ENCODE assay signal across 1 cellular context in the genomic region with DNA sequence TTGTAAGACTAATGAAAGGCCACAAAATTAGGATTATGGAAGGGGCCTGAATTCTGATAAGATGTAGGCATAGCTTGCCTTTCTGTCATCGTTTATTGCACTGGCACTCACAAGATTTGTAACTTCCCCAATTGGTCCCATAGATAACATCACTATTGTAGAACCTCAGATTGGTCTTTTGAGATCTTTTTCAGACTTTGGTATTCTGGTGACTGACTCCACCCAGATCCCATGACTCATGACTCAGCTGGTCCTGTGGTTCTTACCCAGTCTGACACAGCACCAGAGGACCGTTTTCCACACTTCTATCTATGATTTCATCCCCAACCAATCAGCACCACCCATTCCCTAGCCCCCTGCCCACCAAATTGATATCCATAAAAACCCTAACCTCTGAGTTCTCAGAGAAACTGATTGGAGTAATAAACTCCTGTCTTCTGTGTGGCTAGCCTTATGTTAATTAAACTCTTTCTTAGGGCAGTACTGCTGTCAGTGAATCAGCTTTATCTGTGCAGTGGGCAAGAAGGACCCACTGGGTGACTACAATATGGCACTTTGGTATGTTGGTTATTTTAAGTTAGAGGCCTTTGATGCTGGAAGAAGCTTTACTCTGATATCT.
TF ChIP-seq lines count a peak whose summit lies in the region.

No MANE protein-coding gene starts in this region.

TF ChIP-seq in K562, 482 proteins besides CTCF, POLR2A, EP300 and RAD21 (continued from another document and continues in another):
- TF ChIP-seq ZZZ3 (IDR thresholded peaks at IDR 0.05) (no peak), ZNF124 (CRISPR knock-in tag; IDR thresholded peaks at IDR 0.05) (no peak), ZNF75A (CRISPR knock-in tag; IDR thresholded peaks at IDR 0.05) (no peak), ZNF282 (CRISPR knock-in tag; IDR thresholded peaks at IDR 0.05) (no peak), C11orf30 (IDR thresholded peaks at IDR 0.05; ENCODE audit: low read depth) (peak; percentile 85), ZNF431 (CRISPR knock-in tag; IDR thresholded peaks at IDR 0.05) (no peak), ZNF561 (CRISPR knock-in tag; conservative IDR thresholded peaks at IDR 0.05) (no peak), SREBF1 (IDR thresholded peaks at IDR 0.05; ENCODE audit: borderline replicate concordance, low read depth, low read length) (no peak), CBFA2T2 (conservative IDR thresholded peaks at IDR 0.05) (0 out of 2 replicates have a peak, but pooled peaks have one; percentile 5), ATF1 (CRISPR knock-in tag; IDR thresholded peaks at IDR 0.05) (no peak), ATF1 (tag; IDR thresholded peaks at IDR 0.05) (peak; percentile 47), GATA2 (CRISPR knock-in tag; IDR thresholded peaks at IDR 0.05) (no peak), ILK (tag; IDR thresholded peaks at IDR 0.05; ENCODE audit: borderline replicate concordance, low read depth) (no peak), RB1 (IDR thresholded peaks at IDR 0.05; ENCODE audit: low read depth) (no peak), ZFP1 (CRISPR knock-in tag; IDR thresholded peaks at IDR 0.05) (no peak), ZNF23 (CRISPR knock-in tag; IDR thresholded peaks at IDR 0.05) (no peak), GTF2E2 (tag; IDR thresholded peaks at IDR 0.05) (no peak), SIX5 (IDR thresholded peaks at IDR 0.05; ENCODE audit: borderline replicate concordance in 1 of 2, insufficient read depth in 1 of 2, low read depth in 1 of 2, low read length in 2 of 2) (no peak), HDAC8 (tag; IDR thresholded peaks at IDR 0.05) (no peak), NCOR1 (IDR thresholded peaks at IDR 0.05) (no peak), HLTF (IDR thresholded peaks at IDR 0.05) (no peak), ZC3H11A (IDR thresholded peaks at IDR 0.05; ENCODE audit: low read depth, low read length) (no peak), RBM34 (IDR thresholded peaks at IDR 0.05; ENCODE audit: borderline replicate concordance, insufficient read depth, low read length) (no peak), CHD1 (IDR thresholded peaks at IDR 0.05; ENCODE audit: low read length) (no peak), EGR1 (conservative IDR thresholded peaks at IDR 0.05) (no peak), KAT2B (IDR thresholded peaks at IDR 0.05; ENCODE audit: low read depth, low read length) (no peak), CXXC5 (CRISPR knock-in tag; IDR thresholded peaks at IDR 0.05) (no peak), PCBP1 (IDR thresholded peaks at IDR 0.05; ENCODE audit: low read depth, low read length, poor library complexity, severe bottlenecking) (no peak), DACH1 (IDR thresholded peaks at IDR 0.05; ENCODE audit: partially characterized antibody) (peak; percentile 27), RBM22 (IDR thresholded peaks at IDR 0.05; ENCODE audit: low read depth, low read length, poor library complexity, severe bottlenecking) (no peak), SOX6 (IDR thresholded peaks at IDR 0.05) (peak; percentile 93), ZNF165 (CRISPR knock-in tag; IDR thresholded peaks at IDR 0.05; ENCODE audit: borderline replicate concordance) (no peak), ZNF584 (CRISPR knock-in tag; IDR thresholded peaks at IDR 0.05; ENCODE audit: low read depth) (no peak), CREBBP (IDR thresholded peaks at IDR 0.05; ENCODE audit: low read depth, low read length) (no peak), ZNF717 (CRISPR knock-in tag; IDR thresholded peaks at IDR 0.05) (no peak), BRD4 (IDR thresholded peaks at IDR 0.05) (no peak), SRSF7 (optimal IDR thresholded peaks at IDR 0.05; ENCODE audit: low read depth, low read length) (no peak), SMC3 (conservative IDR thresholded peaks at IDR 0.05; ENCODE audit: insufficient read depth, low read depth, low read length) (no peak), POLR2AphosphoS2 (IDR thresholded peaks at IDR 0.05; ENCODE audit: low read length) (no peak), FOXP1 (CRISPR knock-in tag; IDR thresholded peaks at IDR 0.05) (no peak), ZNF316 (IDR thresholded peaks at IDR 0.05) (peak; percentile 75), CAMTA2 (CRISPR knock-in tag; conservative IDR thresholded peaks at IDR 0.05) (no peak), ZNF224 (CRISPR knock-in tag; IDR thresholded peaks at IDR 0.05) (no peak), ZNF445 (CRISPR knock-in tag; IDR thresholded peaks at IDR 0.05; ENCODE audit: low read depth) (no peak), PYGO2 (tag; IDR thresholded peaks at IDR 0.05) (peak; percentile 52; the same call in 1 of the 2 replicates), GTF2F1 (IDR thresholded peaks at IDR 0.05; ENCODE audit: low read depth, low read length) (no peak)
- TF ChIP-seq, protein P1, sequence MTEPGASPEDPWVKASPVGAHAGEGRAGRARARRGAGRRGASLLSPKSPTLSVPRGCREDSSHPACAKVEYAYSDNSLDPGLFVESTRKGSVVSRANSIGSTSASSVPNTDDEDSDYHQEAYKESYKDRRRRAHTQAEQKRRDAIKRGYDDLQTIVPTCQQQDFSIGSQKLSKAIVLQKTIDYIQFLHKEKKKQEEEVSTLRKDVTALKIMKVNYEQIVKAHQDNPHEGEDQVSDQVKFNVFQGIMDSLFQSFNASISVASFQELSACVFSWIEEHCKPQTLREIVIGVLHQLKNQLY (CRISPR knock-in tag; conservative IDR thresholded peaks at IDR 0.05), result no peak
- TF ChIP-seq, protein P2, sequence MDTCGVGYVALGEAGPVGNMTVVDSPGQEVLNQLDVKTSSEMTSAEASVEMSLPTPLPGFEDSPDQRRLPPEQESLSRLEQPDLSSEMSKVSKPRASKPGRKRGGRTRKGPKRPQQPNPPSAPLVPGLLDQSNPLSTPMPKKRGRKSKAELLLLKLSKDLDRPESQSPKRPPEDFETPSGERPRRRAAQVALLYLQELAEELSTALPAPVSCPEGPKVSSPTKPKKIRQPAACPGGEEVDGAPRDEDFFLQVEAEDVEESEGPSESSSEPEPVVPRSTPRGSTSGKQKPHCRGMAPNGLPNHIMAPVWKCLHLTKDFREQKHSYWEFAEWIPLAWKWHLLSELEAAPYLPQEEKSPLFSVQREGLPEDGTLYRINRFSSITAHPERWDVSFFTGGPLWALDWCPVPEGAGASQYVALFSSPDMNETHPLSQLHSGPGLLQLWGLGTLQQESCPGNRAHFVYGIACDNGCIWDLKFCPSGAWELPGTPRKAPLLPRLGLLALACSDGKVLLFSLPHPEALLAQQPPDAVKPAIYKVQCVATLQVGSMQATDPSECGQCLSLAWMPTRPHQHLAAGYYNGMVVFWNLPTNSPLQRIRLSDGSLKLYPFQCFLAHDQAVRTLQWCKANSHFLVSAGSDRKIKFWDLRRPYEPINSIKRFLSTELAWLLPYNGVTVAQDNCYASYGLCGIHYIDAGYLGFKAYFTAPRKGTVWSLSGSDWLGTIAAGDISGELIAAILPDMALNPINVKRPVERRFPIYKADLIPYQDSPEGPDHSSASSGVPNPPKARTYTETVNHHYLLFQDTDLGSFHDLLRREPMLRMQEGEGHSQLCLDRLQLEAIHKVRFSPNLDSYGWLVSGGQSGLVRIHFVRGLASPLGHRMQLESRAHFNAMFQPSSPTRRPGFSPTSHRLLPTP (IDR thresholded peaks at IDR 0.05; ENCODE audit: borderline replicate concordance, extremely low read depth, insufficient read length), result no peak
- TF ChIP-seq, protein P3, sequence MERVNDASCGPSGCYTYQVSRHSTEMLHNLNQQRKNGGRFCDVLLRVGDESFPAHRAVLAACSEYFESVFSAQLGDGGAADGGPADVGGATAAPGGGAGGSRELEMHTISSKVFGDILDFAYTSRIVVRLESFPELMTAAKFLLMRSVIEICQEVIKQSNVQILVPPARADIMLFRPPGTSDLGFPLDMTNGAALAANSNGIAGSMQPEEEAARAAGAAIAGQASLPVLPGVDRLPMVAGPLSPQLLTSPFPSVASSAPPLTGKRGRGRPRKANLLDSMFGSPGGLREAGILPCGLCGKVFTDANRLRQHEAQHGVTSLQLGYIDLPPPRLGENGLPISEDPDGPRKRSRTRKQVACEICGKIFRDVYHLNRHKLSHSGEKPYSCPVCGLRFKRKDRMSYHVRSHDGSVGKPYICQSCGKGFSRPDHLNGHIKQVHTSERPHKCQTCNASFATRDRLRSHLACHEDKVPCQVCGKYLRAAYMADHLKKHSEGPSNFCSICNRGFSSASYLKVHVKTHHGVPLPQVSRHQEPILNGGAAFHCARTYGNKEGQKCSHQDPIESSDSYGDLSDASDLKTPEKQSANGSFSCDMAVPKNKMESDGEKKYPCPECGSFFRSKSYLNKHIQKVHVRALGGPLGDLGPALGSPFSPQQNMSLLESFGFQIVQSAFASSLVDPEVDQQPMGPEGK (CRISPR knock-in tag; IDR thresholded peaks at IDR 0.05; ENCODE audit: borderline replicate concordance), result no peak
- TF ChIP-seq, protein P4, sequence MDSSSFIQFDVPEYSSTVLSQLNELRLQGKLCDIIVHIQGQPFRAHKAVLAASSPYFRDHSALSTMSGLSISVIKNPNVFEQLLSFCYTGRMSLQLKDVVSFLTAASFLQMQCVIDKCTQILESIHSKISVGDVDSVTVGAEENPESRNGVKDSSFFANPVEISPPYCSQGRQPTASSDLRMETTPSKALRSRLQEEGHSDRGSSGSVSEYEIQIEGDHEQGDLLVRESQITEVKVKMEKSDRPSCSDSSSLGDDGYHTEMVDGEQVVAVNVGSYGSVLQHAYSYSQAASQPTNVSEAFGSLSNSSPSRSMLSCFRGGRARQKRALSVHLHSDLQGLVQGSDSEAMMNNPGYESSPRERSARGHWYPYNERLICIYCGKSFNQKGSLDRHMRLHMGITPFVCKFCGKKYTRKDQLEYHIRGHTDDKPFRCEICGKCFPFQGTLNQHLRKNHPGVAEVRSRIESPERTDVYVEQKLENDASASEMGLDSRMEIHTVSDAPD (CRISPR knock-in tag; IDR thresholded peaks at IDR 0.05), result no peak
- TF ChIP-seq, protein P5, sequence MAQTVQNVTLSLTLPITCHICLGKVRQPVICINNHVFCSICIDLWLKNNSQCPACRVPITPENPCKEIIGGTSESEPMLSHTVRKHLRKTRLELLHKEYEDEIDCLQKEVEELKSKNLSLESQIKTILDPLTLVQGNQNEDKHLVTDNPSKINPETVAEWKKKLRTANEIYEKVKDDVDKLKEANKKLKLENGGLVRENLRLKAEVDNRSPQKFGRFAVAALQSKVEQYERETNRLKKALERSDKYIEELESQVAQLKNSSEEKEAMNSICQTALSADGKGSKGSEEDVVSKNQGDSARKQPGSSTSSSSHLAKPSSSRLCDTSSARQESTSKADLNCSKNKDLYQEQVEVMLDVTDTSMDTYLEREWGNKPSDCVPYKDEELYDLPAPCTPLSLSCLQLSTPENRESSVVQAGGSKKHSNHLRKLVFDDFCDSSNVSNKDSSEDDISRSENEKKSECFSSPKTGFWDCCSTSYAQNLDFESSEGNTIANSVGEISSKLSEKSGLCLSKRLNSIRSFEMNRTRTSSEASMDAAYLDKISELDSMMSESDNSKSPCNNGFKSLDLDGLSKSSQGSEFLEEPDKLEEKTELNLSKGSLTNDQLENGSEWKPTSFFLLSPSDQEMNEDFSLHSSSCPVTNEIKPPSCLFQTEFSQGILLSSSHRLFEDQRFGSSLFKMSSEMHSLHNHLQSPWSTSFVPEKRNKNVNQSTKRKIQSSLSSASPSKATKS (CRISPR knock-in tag; IDR thresholded peaks at IDR 0.05), result no peak
- TF ChIP-seq, protein P6, sequence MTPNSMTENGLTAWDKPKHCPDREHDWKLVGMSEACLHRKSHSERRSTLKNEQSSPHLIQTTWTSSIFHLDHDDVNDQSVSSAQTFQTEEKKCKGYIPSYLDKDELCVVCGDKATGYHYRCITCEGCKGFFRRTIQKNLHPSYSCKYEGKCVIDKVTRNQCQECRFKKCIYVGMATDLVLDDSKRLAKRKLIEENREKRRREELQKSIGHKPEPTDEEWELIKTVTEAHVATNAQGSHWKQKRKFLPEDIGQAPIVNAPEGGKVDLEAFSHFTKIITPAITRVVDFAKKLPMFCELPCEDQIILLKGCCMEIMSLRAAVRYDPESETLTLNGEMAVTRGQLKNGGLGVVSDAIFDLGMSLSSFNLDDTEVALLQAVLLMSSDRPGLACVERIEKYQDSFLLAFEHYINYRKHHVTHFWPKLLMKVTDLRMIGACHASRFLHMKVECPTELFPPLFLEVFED (CRISPR knock-in tag; conservative IDR thresholded peaks at IDR 0.05), result 0 out of 2 replicates have a peak, but pooled peaks have one; percentile 60
- TF ChIP-seq, protein P7, sequence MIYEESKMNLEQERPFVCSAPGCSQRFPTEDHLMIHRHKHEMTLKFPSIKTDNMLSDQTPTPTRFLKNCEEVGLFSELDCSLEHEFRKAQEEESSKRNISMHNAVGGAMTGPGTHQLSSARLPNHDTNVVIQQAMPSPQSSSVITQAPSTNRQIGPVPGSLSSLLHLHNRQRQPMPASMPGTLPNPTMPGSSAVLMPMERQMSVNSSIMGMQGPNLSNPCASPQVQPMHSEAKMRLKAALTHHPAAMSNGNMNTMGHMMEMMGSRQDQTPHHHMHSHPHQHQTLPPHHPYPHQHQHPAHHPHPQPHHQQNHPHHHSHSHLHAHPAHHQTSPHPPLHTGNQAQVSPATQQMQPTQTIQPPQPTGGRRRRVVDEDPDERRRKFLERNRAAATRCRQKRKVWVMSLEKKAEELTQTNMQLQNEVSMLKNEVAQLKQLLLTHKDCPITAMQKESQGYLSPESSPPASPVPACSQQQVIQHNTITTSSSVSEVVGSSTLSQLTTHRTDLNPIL (CRISPR knock-in tag; IDR thresholded peaks at IDR 0.05), result no peak
- TF ChIP-seq, protein P8, sequence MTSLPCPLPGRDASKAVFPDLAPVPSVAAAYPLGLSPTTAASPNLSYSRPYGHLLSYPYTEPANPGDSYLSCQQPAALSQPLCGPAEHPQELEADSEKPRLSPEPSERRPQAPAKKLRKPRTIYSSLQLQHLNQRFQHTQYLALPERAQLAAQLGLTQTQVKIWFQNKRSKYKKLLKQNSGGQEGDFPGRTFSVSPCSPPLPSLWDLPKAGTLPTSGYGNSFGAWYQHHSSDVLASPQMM (CRISPR knock-in tag; IDR thresholded peaks at IDR 0.05), result no peak
- TF ChIP-seq, protein P9, sequence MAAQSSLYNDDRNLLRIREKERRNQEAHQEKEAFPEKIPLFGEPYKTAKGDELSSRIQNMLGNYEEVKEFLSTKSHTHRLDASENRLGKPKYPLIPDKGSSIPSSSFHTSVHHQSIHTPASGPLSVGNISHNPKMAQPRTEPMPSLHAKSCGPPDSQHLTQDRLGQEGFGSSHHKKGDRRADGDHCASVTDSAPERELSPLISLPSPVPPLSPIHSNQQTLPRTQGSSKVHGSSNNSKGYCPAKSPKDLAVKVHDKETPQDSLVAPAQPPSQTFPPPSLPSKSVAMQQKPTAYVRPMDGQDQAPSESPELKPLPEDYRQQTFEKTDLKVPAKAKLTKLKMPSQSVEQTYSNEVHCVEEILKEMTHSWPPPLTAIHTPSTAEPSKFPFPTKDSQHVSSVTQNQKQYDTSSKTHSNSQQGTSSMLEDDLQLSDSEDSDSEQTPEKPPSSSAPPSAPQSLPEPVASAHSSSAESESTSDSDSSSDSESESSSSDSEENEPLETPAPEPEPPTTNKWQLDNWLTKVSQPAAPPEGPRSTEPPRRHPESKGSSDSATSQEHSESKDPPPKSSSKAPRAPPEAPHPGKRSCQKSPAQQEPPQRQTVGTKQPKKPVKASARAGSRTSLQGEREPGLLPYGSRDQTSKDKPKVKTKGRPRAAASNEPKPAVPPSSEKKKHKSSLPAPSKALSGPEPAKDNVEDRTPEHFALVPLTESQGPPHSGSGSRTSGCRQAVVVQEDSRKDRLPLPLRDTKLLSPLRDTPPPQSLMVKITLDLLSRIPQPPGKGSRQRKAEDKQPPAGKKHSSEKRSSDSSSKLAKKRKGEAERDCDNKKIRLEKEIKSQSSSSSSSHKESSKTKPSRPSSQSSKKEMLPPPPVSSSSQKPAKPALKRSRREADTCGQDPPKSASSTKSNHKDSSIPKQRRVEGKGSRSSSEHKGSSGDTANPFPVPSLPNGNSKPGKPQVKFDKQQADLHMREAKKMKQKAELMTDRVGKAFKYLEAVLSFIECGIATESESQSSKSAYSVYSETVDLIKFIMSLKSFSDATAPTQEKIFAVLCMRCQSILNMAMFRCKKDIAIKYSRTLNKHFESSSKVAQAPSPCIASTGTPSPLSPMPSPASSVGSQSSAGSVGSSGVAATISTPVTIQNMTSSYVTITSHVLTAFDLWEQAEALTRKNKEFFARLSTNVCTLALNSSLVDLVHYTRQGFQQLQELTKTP (IDR thresholded peaks at IDR 0.05; ENCODE audit: low read depth in 1 of 2, partially characterized antibody in 2 of 2), result peak in 1 of 2 experiments; percentile 54
